In the genomic region with DNA sequence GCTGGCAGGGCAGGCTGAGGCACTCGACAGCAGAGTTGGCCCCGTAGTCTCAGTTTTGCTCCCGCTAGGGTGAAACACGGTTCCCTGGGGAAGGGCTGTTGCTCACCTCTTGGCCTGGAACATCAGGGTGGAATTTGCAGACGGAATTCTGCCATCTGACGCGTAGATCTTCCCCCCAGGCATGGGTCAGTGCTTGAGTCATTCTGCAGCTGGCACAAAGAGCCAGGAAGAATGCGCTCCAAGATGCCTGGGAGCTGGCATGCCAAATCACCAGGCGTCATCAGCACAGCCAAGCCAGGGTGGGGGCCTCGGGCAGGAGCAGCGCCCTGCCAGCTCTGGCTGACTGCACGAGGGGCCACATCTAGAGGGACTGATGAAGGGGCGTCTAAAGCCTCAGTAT, we compare ENCODE assay signal across 1 cellular context.
TF ChIP-seq lines count a peak whose summit lies in the region.

No MANE protein-coding gene starts in this region.

TF ChIP-seq in liver, 16 proteins besides CTCF, POLR2A, EP300 and RAD21 (continued from another document):
- TF ChIP-seq, protein P1, sequence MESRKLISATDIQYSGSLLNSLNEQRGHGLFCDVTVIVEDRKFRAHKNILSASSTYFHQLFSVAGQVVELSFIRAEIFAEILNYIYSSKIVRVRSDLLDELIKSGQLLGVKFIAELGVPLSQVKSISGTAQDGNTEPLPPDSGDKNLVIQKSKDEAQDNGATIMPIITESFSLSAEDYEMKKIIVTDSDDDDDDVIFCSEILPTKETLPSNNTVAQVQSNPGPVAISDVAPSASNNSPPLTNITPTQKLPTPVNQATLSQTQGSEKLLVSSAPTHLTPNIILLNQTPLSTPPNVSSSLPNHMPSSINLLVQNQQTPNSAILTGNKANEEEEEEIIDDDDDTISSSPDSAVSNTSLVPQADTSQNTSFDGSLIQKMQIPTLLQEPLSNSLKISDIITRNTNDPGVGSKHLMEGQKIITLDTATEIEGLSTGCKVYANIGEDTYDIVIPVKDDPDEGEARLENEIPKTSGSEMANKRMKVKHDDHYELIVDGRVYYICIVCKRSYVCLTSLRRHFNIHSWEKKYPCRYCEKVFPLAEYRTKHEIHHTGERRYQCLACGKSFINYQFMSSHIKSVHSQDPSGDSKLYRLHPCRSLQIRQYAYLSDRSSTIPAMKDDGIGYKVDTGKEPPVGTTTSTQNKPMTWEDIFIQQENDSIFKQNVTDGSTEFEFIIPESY (IDR thresholded peaks at IDR 0.05), result no peak
